ENCODE assay signal across 8 cellular contexts in genomic region chr22:29202231-29203192, GRCh38. TPM values are rescaled to one million over a fixed set of nuclear protein-coding genes. Genes with fewer than 3 reads are reported as not detected.
A peak's percentile ranks its signal among the peaks of the same experiment; 100 is the strongest.
DNase-seq lines count a peak whose midpoint lies in the region; ATAC-seq and TF ChIP-seq lines count a peak whose summit lies in the region.

No MANE protein-coding gene starts in this region.

- H3K36me3 ChIP-seq in BE2C (no peaks in the 10 kb centered on the region), Panc1 (ENCODE audit: control insufficient read depth, insufficient read depth, low read length) (no peaks in the 10 kb centered on the region)

- intact Hi-C loops in Panc1 (cut with micrococcal nuclease; ENCODE audit: unreplicated experiment), result no loop called here

- H3K4me3 ChIP-seq in BE2C (ENCODE audit: low read depth, low read length), result no peak overlapping the region
- H3K4me3 ChIP-seq in Panc1 (ENCODE audit: low read depth in 2 of 2, low read length in 2 of 2), result no peak overlapping the region

- no peaks in the 10 kb centered on the region for H3K36me3 Mint-ChIP-seq in activated naive CD8-positive, alpha-beta T cell

- in situ Hi-C loops in Panc1 (cut with HindIII; ENCODE audit: low pct_unique_long_range_greater_than_20kb, low sequenced_read_pairs), result no loop called here

- peaks cover 18% of the 10 kb centered on the region for H3K4me1 Mint-ChIP-seq in activated naive CD8-positive, alpha-beta T cell (ENCODE audit: low read depth)

- ATAC-seq in GM18868 (IDR thresholded peaks at IDR 0.05; ENCODE audit: unreplicated experiment) (peak; percentile 69), HG03095 (IDR thresholded peaks at IDR 0.05; ENCODE audit: unreplicated experiment) (peak; percentile 56), Panc1 (no peak)

- H3K4me1 ChIP-seq in BE2C (no peaks in the 10 kb centered on the region), Panc1 (ENCODE audit: control insufficient read depth, insufficient read depth, low read length) (peaks cover 3% of the 10 kb centered on the region; the same call in 1 of the 2 replicates)

- DNase-seq in BE2C (peak; percentile 38), Panc1 (ENCODE audit: low read depth, low spot score) (no peak), iris pigment epithelial cell (ENCODE audit: low read depth) (peak; percentile 75), glomerular visceral epithelial cell (ENCODE audit: extremely low spot score) (no peak)
- DNase-seq in stimulated activated CD8-positive, alpha-beta memory T cell treated with anti-CD3 and anti-CD28 coated beads, Interleukin-12 subunit alpha, Interleukin-12 subunit beta, amount 100 ng/mL, for 24 hours (ENCODE audit: extremely low read depth), result peak; percentile 30

- no TSS peak for BruUV-seq in Panc1 (replicated peaks; lab: Mats Ljungman, UMichigan)

- no peak overlapping the region for H3K27ac ChIP-seq in Panc1 (ENCODE audit: low read length)

- peaks cover 13% of the 10 kb centered on the region for H3K27me3 Mint-ChIP-seq in activated naive CD8-positive, alpha-beta T cell

- H3K27me3 ChIP-seq in BE2C (peaks cover 11% of the 10 kb centered on the region), Panc1 (ENCODE audit: control insufficient read depth, insufficient read depth, low read length) (no peaks in the 10 kb centered on the region; the same call in 1 of the 2 replicates)

- TF ChIP-seq CTCF in BE2C (IDR thresholded peaks at IDR 0.05; ENCODE audit: low read depth, low read length), result peak; percentile 68
- peak; percentile 70 for TF ChIP-seq CTCF in Panc1 (IDR thresholded peaks at IDR 0.05)

- POLR2A ChIA-PET in Panc1 (lab: Charles Lee), result interaction anchor here (0.5 kb wide), 1 partner anchor 48 kb away, joined by 3 read pairs; no protein-coding TSS in a partner anchor

- H3K27ac Mint-ChIP-seq in activated naive CD8-positive, alpha-beta T cell, result no peak overlapping the region

- H3K4me3 Mint-ChIP-seq in activated naive CD8-positive, alpha-beta T cell, result peak overlapping the region; percentile 42

- CTCF ChIA-PET in Panc1 (lab: Charles Lee), result interaction anchor here (0.5 to 2.0 kb wide), 2 partner anchors 41 to 43 kb away, joined by 6 to 7 read pairs; no protein-coding TSS in a partner anchor

- H3K9me3 ChIP-seq in BE2C, result no peaks in the 10 kb centered on the region
- H3K9me3 ChIP-seq in Panc1 (ENCODE audit: control insufficient read depth, insufficient read depth, low read depth, low read length), result no peaks in the 10 kb centered on the region

- H3K9me3 Mint-ChIP-seq in activated naive CD8-positive, alpha-beta T cell (ENCODE audit: low read depth), result no peaks in the 10 kb centered on the region

RNA-seq across cellular contexts. Expression of gene EMID1, which starts 3.2 kb away (rescaled TPM):
- polyA plus RNA-seq in BE2C (2012; ENCODE audit: insufficient read depth, insufficient read length, low read depth), result 0.97 TPM
- total RNA-seq in Panc1 (2021; ENCODE audit: unreplicated experiment), result 1.1 TPM
- 1.8 TPM for polyA plus RNA-seq in Panc1 (2012; ENCODE audit: insufficient read length)

Comparison
In these comparisons a context has a peak if more than half of its experiments do, and no peak if none do; other contexts are left out.
1. DNase-seq: peak in BE2C (single experiment), iris pigment epithelial cell (single experiment) and stimulated activated CD8-positive, alpha-beta memory T cell treated with anti-CD3 and anti-CD28 coated beads, Interleukin-12 subunit alpha, Interleukin-12 subunit beta, amount 100 ng/mL, for 24 hours (single experiment); none in Panc1 (single experiment) and glomerular visceral epithelial cell (single experiment).